Comparison of ENCODE assay signal across 2 cellular contexts in the genomic region with DNA sequence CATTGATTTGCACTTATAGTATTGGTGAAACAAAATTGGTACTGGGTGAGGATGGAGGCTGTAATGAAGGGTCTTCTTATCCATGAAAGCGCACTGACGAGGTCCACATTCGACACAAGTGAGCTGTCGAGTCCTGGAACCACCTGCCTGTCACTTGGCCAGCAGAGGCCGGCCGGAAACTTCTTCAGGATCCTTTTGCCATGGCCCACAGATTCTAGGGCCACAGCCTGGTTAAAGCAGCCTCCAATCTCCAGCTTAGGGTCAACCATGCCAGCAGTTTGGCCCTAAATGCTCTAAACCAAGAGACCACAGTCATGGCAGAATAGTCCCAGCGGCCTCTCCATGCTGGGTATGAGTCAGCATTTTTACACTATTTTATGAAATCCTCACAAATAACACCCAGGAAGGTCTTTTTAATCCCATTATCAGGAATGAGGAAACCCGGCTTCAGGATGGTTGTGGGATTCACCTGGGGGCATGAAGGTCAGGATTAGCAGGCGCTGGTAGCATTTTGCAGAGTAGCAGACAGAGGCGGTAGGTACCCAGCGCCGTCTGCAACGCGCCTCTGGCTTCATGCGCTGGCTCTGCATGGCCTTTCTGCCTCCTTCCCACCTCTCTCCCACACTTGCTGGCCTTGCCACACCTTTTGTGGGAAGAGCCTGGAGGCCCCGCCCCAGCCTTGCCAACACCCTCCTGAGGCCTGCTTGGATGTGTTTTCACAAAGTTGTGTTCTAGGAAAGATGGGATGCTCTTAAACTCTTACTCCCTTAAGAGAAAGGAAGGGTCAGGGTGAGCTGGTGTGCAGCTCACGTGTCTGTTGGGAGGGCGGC.
A peak's percentile ranks its signal among the peaks of the same experiment; 100 is the strongest.
TF ChIP-seq lines count a peak whose summit lies in the region.

No MANE protein-coding gene starts in this region.

TF ChIP-seq in IMR-90, 13 proteins besides CTCF, POLR2A, EP300 and RAD21 (continued from another document):
- TF ChIP-seq MAZ (IDR thresholded peaks at IDR 0.05; ENCODE audit: borderline replicate concordance, low read depth, low read length), result no peak
- TF ChIP-seq RFX5 (IDR thresholded peaks at IDR 0.05; ENCODE audit: low read depth, low read length), result no peak
- no peak for TF ChIP-seq RCOR1 (IDR thresholded peaks at IDR 0.05; ENCODE audit: insufficient replicate concordance, low read length)
- TF ChIP-seq BHLHE40 (IDR thresholded peaks at IDR 0.05; ENCODE audit: low read depth, low read length), result no peak
- TF ChIP-seq, protein P1, sequence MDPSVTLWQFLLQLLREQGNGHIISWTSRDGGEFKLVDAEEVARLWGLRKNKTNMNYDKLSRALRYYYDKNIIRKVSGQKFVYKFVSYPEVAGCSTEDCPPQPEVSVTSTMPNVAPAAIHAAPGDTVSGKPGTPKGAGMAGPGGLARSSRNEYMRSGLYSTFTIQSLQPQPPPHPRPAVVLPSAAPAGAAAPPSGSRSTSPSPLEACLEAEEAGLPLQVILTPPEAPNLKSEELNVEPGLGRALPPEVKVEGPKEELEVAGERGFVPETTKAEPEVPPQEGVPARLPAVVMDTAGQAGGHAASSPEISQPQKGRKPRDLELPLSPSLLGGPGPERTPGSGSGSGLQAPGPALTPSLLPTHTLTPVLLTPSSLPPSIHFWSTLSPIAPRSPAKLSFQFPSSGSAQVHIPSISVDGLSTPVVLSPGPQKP (IDR thresholded peaks at IDR 0.05; ENCODE audit: borderline replicate concordance, low read depth, low read length), result no peak
- TF ChIP-seq, protein P2, sequence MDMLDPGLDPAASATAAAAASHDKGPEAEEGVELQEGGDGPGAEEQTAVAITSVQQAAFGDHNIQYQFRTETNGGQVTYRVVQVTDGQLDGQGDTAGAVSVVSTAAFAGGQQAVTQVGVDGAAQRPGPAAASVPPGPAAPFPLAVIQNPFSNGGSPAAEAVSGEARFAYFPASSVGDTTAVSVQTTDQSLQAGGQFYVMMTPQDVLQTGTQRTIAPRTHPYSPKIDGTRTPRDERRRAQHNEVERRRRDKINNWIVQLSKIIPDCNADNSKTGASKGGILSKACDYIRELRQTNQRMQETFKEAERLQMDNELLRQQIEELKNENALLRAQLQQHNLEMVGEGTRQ (IDR thresholded peaks at IDR 0.05; ENCODE audit: low read depth, low read length), result no peak
- no peak for TF ChIP-seq CEBPB (IDR thresholded peaks at IDR 0.05; ENCODE audit: low read depth, low read length)
- peak; percentile 91 for TF ChIP-seq MAFK (IDR thresholded peaks at IDR 0.05; ENCODE audit: low read depth, low read length)

TF ChIP-seq in WTC11, 78 proteins besides CTCF, POLR2A, EP300 and RAD21 (continued from another document):
- TF ChIP-seq, protein P3, sequence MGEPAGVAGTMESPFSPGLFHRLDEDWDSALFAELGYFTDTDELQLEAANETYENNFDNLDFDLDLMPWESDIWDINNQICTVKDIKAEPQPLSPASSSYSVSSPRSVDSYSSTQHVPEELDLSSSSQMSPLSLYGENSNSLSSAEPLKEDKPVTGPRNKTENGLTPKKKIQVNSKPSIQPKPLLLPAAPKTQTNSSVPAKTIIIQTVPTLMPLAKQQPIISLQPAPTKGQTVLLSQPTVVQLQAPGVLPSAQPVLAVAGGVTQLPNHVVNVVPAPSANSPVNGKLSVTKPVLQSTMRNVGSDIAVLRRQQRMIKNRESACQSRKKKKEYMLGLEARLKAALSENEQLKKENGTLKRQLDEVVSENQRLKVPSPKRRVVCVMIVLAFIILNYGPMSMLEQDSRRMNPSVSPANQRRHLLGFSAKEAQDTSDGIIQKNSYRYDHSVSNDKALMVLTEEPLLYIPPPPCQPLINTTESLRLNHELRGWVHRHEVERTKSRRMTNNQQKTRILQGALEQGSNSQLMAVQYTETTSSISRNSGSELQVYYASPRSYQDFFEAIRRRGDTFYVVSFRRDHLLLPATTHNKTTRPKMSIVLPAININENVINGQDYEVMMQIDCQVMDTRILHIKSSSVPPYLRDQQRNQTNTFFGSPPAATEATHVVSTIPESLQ (CRISPR knock-in tag; IDR thresholded peaks at IDR 0.05), result no peak
- TF ChIP-seq ZBTB21 (CRISPR knock-in tag; IDR thresholded peaks at IDR 0.05; ENCODE audit: borderline replicate concordance) (no peak), ZNF121 (CRISPR knock-in tag; IDR thresholded peaks at IDR 0.05) (no peak)
TF ChIP-seq in WTC11: peak in this region for 0.
